In genomic region chr13:19959141-19959830, GRCh38 we compare ENCODE assay signal across 1 cellular context.
TF ChIP-seq lines count a peak whose summit lies in the region.

No MANE protein-coding gene starts in this region.

TF ChIP-seq in GM12878, 131 proteins besides CTCF, POLR2A, EP300 and RAD21 (continued from another document):
- TF ChIP-seq PBX3 (IDR thresholded peaks at IDR 0.05; ENCODE audit: insufficient replicate concordance, low read depth, low read length) (no peak), POLR2AphosphoS5 (IDR thresholded peaks at IDR 0.05; ENCODE audit: low read length) (peak; percentile 57; the same call in 1 of the 2 replicates), KLF5 (IDR thresholded peaks at IDR 0.05; ENCODE audit: partially characterized antibody) (no peak), PKNOX1 (IDR thresholded peaks at IDR 0.05) (0 out of 2 replicates have a peak, but pooled peaks have one; percentile 15), YY1 (IDR thresholded peaks at IDR 0.05; ENCODE audit: low read depth, low read length) (peak; percentile 95), SMARCA5 (IDR thresholded peaks at IDR 0.05) (0 out of 2 replicates have a peak, but pooled peaks have one; percentile 7), FOXK2 (IDR thresholded peaks at IDR 0.05) (no peak), IKZF1 (conservative IDR thresholded peaks at IDR 0.05) (peak; percentile 44), ZBED1 (IDR thresholded peaks at IDR 0.05; ENCODE audit: borderline replicate concordance) (no peak), RELA (IDR thresholded peaks at IDR 0.05; ENCODE audit: borderline replicate concordance, partially characterized antibody) (peak; percentile 11), GATAD2B (conservative IDR thresholded peaks at IDR 0.05; ENCODE audit: low read depth) (peak; percentile 32; the same call in 1 of the 2 replicates), ZNF687 (IDR thresholded peaks at IDR 0.05) (0 out of 2 replicates have a peak, but pooled peaks have one; percentile 10), RUNX3 (IDR thresholded peaks at IDR 0.05; ENCODE audit: low read length) (peak; percentile 53), FOS (IDR thresholded peaks at IDR 0.05; ENCODE audit: borderline replicate concordance, extremely low read depth, insufficient read length) (no peak), USF1 (IDR thresholded peaks at IDR 0.05; ENCODE audit: borderline replicate concordance, extremely low read length, insufficient read depth, low read depth, low read length) (no peak), ZNF592 (IDR thresholded peaks at IDR 0.05) (no peak), ZBTB40 (IDR thresholded peaks at IDR 0.05; ENCODE audit: borderline replicate concordance) (no peak), CREB1 (IDR thresholded peaks at IDR 0.05; ENCODE audit: low read depth) (peak; percentile 48; the same call in 1 of the 2 replicates), IRF3 (IDR thresholded peaks at IDR 0.05) (no peak), ZBTB4 (CRISPR knock-in tag; IDR thresholded peaks at IDR 0.05) (no peak), ZNF622 (IDR thresholded peaks at IDR 0.05) (no peak), NR2F1 (conservative IDR thresholded peaks at IDR 0.05) (peak; percentile 23; the same call in 1 of the 2 replicates), SRF (IDR thresholded peaks at IDR 0.05; ENCODE audit: low read depth in 2 of 2, low read length in 2 of 2) (no peak), BCL11A (IDR thresholded peaks at IDR 0.05; ENCODE audit: low read depth, low read length) (no peak), SMAD1 (IDR thresholded peaks at IDR 0.05; ENCODE audit: low read depth, partially characterized antibody) (no peak), NKRF (conservative IDR thresholded peaks at IDR 0.05) (0 out of 2 replicates have a peak, but pooled peaks have one; percentile 19), SUZ12 (IDR thresholded peaks at IDR 0.05; ENCODE audit: unreplicated experiment) (no peak), KDM1A (IDR thresholded peaks at IDR 0.05; ENCODE audit: borderline replicate concordance) (no peak), TAF1 (IDR thresholded peaks at IDR 0.05; ENCODE audit: borderline replicate concordance, low read depth, low read length) (peak; percentile 44; the same call in 1 of the 2 replicates)
